In genomic region chr12:34595749-34596733, GRCh38 we compare ENCODE assay signal across 18 cellular contexts.
DNase-seq lines count a peak whose midpoint lies in the region; ATAC-seq and TF ChIP-seq lines count a peak whose summit lies in the region.
"Had no signal": no experiment of that assay in that cellular context is flagged by ENCODE, and none has a peak within 500 bp of the region (broad histone marks: within the 10 kb centered on the region; RNA-seq: fewer than 3 reads in every experiment).

No MANE protein-coding gene starts in this region.

- no peaks in the 10 kb centered on the region for H3K36me3 ChIP-seq in right atrium auricular region
- H3K36me3 ChIP-seq: neural progenitor cell, SJCRH30 had no signal

- TF ChIP-seq CTCF in right atrium auricular region (IDR thresholded peaks at IDR 0.05) (no peak), GM10266 (IDR thresholded peaks at IDR 0.05; ENCODE audit: control insufficient read depth, insufficient read depth, low read depth, missing control alignments) (no peak)

- H3K9me3 ChIP-seq in right atrium auricular region = peaks cover 8 to 66% of the 10 kb centered on the region in 2 donors

- H3K27me3 ChIP-seq in right atrium auricular region = no peaks in the 10 kb centered on the region
- H3K27me3 ChIP-seq: neural progenitor cell, SJCRH30 had no signal

- H3K4me3 ChIP-seq in right atrium auricular region = no peak overlapping the region
- H3K4me3 ChIP-seq: GM12878, GM23248, neural progenitor cell, SJCRH30 had no signal

- ATAC-seq in left ventricle myocardium superior (no peak), Right ventricle myocardium superior (ENCODE audit: poor library complexity) (no peak), HG03521 (IDR thresholded peaks at IDR 0.05; ENCODE audit: unreplicated experiment) (no peak)
- ATAC-seq: GM12878 had no signal

- intact Hi-C loops in left ventricle myocardium superior (cut with micrococcal nuclease) (no loop called here), Right ventricle myocardium superior (cut with DNase I) (no loop called here), posterior vena cava (cut with DNase I) (no loop called here)

- DNase-seq in left ventricle myocardium superior (peak; percentile 11), Right ventricle myocardium superior (no peak), right atrium auricular region (ENCODE audit: low spot score) (peak; percentile 40), posterior vena cava (ENCODE audit: low spot score) (peak; percentile 69), GM10266 (ENCODE audit: extremely low spot score) (no peak)
- no peak for DNase-seq in activated CD4-positive, CD25-positive, alpha-beta regulatory T cell treated with anti-CD3 and anti-CD28 coated beads, Interleukin-2, amount 50 U/mL, for 72 hours
- DNase-seq: activated CD4-positive, alpha-beta T cell treated with anti-CD3 and anti-CD28 coated beads, Interleukin-2, amount 50 U/mL, for 1 hour; activated naive CD8-positive, alpha-beta T cell treated with anti-CD3 and anti-CD28 coated beads, Interleukin-2, amount 10 ng/mL, durations not matched to agents 7 days and 5 days; GDM1; GM23248; KBM-7; MV-4-11; NCI-H187; NCI-H774; SJCRH30 had no signal

- H3K4me1 ChIP-seq in right atrium auricular region = no peaks in the 10 kb centered on the region
- H3K4me1 ChIP-seq: neural progenitor cell, SJCRH30 had no signal

- no peak overlapping the region for H3K27ac ChIP-seq in right atrium auricular region
- H3K27ac ChIP-seq: GM23248, neural progenitor cell, SJCRH30 had no signal

Comparison
In these comparisons a context has a peak if more than half of its experiments do, and no peak if none do; other contexts are left out.
1. DNase-seq: peak in left ventricle myocardium superior (single experiment), right atrium auricular region (single experiment) and posterior vena cava (single experiment); none in Right ventricle myocardium superior (single experiment), GM10266 (single experiment) and activated CD4-positive, CD25-positive, alpha-beta regulatory T cell treated with anti-CD3 and anti-CD28 coated beads, Interleukin-2, amount 50 U/mL, for 72 hours (single experiment).